28 cellular contexts compared by ENCODE assay signal in the genomic region with DNA sequence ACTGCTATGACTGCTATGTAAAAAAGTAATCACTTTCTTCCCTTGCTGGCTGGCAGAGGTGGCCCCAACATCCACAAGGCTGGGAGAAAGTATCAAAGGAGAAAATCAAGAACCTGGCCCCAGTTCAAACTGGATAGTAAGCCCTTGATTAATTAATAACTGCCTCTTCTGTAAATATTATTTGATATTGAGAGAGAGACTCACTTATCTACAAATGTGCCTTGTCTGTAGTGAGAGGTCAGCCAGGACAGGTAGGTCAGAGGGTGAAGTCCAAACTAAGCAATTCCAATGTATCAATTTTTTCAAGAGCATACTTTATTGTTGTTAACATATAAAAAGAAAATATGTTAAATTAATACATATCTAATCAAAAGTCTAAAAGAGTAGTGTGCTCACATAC. TPM values are rescaled to one million over a fixed set of nuclear protein-coding genes. Genes with fewer than 3 reads are reported as not detected.
DNase-seq lines count a peak whose midpoint lies in the region; ATAC-seq and TF ChIP-seq lines count a peak whose summit lies in the region.
"Had no signal": no experiment of that assay in that cellular context is flagged by ENCODE, and none has a peak within 500 bp of the region (broad histone marks: within the 10 kb centered on the region; RNA-seq: fewer than 3 reads in every experiment).

No MANE protein-coding gene starts in this region.

- no peak for TF ChIP-seq POLR2A in right lobe of liver (IDR thresholded peaks at IDR 0.05)

- H3K4me1 Mint-ChIP-seq in stimulated activated effector memory CD8-positive, alpha-beta T cell treated with anti-CD3 and anti-CD28 coated beads, Interleukin-12 subunit alpha, Interleukin-12 subunit beta, amount 100 ng/mL, for 72 hours: peaks cover 66% of the 10 kb centered on the region

- H3K27ac Mint-ChIP-seq in stimulated activated effector memory CD8-positive, alpha-beta T cell treated with anti-CD3 and anti-CD28 coated beads, Interleukin-12 subunit alpha, Interleukin-12 subunit beta, amount 100 ng/mL, for 72 hours: peak overlapping the region; percentile 24
- H3K27ac Mint-ChIP-seq: activated CD4-positive, alpha-beta T cell treated with anti-CD3 and anti-CD28 coated beads, Interleukin-2, amount 10 ng/mL, durations not matched to agents 7 days and 5 days; CD14-positive monocyte; effector memory CD8-positive, alpha-beta T cell; mesothelial cell of epicardium; natural killer cell; stimulated activated naive B cell treated with anti-CD40 and anti-IgM and Interleukin-4, amounts not matched to agents 10 μg/mL and 1 μg/mL and 100 μg/mL, for 72 hours had no signal

- ATAC-seq in right lobe of liver: peak; percentile 58 to 72 (median 65)
- ATAC-seq in stimulated activated effector memory CD8-positive, alpha-beta T cell treated with anti-CD3 and anti-CD28 coated beads, Interleukin-12 subunit alpha, Interleukin-12 subunit beta, amount 100 ng/mL, for 72 hours: no peak
- no peak for ATAC-seq in sciatic nerve
- ATAC-seq: effector memory CD8-positive, alpha-beta T cell; left lung; natural killer cell; stimulated activated naive B cell treated with anti-CD40 and anti-IgM and Interleukin-4, amounts not matched to agents 10 μg/mL and 1 μg/mL and 100 μg/mL, for 72 hours had no signal

- no peak overlapping the region for H3K4me3 Mint-ChIP-seq in stimulated activated effector memory CD8-positive, alpha-beta T cell treated with anti-CD3 and anti-CD28 coated beads, Interleukin-12 subunit alpha, Interleukin-12 subunit beta, amount 100 ng/mL, for 72 hours
- H3K4me3 Mint-ChIP-seq: activated CD4-positive, alpha-beta T cell treated with anti-CD3 and anti-CD28 coated beads, Interleukin-2, amount 10 ng/mL, durations not matched to agents 7 days and 5 days; CD14-positive monocyte; effector memory CD8-positive, alpha-beta T cell; mesothelial cell of epicardium; natural killer cell; stimulated activated naive B cell treated with anti-CD40 and anti-IgM and Interleukin-4, amounts not matched to agents 10 μg/mL and 1 μg/mL and 100 μg/mL, for 72 hours; T-helper 2 cell treated with Interferon-gamma antibody and Interleukin-4, amounts not matched to agents 5 μg/mL and 100 μg/mL, for 36 hours had no signal

- DNase-seq in HT-29 (ENCODE audit: low spot score): peak; percentile 30
- no peak for DNase-seq in right lobe of liver
- no peak for DNase-seq in stimulated activated effector memory CD8-positive, alpha-beta T cell treated with anti-CD3 and anti-CD28 coated beads, Interleukin-12 subunit alpha, Interleukin-12 subunit beta, amount 100 ng/mL, for 72 hours (ENCODE audit: low spot score in 2 of 2)
- DNase-seq in RKO (ENCODE audit: low spot score): no peak
- no peak for DNase-seq in SIG-M5 treated with dmso at 0.1 percent for 504 hours (lab: John Stamatoyannopoulos, UW; ENCODE audit: unreplicated experiment)
- no peak for DNase-seq in stimulated activated CD8-positive, alpha-beta memory T cell treated with anti-CD3 and anti-CD28 coated beads, Interleukin-4, amount 100 ng/mL, for 48 hours
- no peak for DNase-seq in sciatic nerve (ENCODE audit: low spot score)
- DNase-seq: activated CD4-positive, alpha-beta T cell treated with anti-CD3 and anti-CD28 coated beads, Interleukin-2, amount 10 ng/mL, durations not matched to agents 7 days and 5 days; activated naive CD4-positive, alpha-beta T cell treated with Interleukin-2 at 50 U/mL for 16 hours; activated T-cell treated with anti-CD3 and anti-CD28 coated beads, Interleukin-2, amount 50 U/mL, for 48 hours; adrenal gland; cortex of kidney; effector memory CD8-positive, alpha-beta T cell; foreskin melanocyte; hypothalamus; left lung; natural killer cell; NCI-H1417 treated with DMSO at 0.1 percent for 48 hours; NCI-H345; NCI-H774; retina; stimulated activated CD4-positive, alpha-beta T cell treated with anti-CD3 and anti-CD28 coated beads, Interleukin-4, amount 100 ng/mL, for 24 hours; stimulated activated naive B cell treated with anti-CD40 and anti-IgM and Interleukin-4, amounts not matched to agents 10 μg/mL and 1 μg/mL and 100 μg/mL, for 72 hours had no signal

- H3K36me3 Mint-ChIP-seq in stimulated activated effector memory CD8-positive, alpha-beta T cell treated with anti-CD3 and anti-CD28 coated beads, Interleukin-12 subunit alpha, Interleukin-12 subunit beta, amount 100 ng/mL, for 72 hours: peaks cover 8% of the 10 kb centered on the region
- H3K36me3 Mint-ChIP-seq: CD14-positive monocyte, mesothelial cell of epicardium, natural killer cell had no signal

- H3K27me3 ChIP-seq in right lobe of liver: no peaks in the 10 kb centered on the region
- H3K27me3 ChIP-seq: adrenal gland, left lung had no signal

- H3K9me3 ChIP-seq in right lobe of liver: no peaks in the 10 kb centered on the region
- H3K9me3 ChIP-seq: adrenal gland, left lung had no signal

- intact Hi-C loops in right lobe of liver (cut with DNase I) (no loop called here), sciatic nerve (cut with DNase I) (no loop called here)

- H3K27ac ChIP-seq in VCaP: peak overlapping the region; percentile 4; the same call in 1 of the 2 replicates
- peak overlapping the region; percentile 59 to 95 (median 91) for H3K27ac ChIP-seq in right lobe of liver
- H3K27ac ChIP-seq: KMS-11 had no signal

- TF ChIP-seq CTCF in VCaP (conservative IDR thresholded peaks at IDR 0.05) (no peak), right lobe of liver (IDR thresholded peaks at IDR 0.05) (no peak)

- peaks cover 6% of the 10 kb centered on the region for H3K9me3 Mint-ChIP-seq in stimulated activated effector memory CD8-positive, alpha-beta T cell treated with anti-CD3 and anti-CD28 coated beads, Interleukin-12 subunit alpha, Interleukin-12 subunit beta, amount 100 ng/mL, for 72 hours
- H3K9me3 Mint-ChIP-seq: CD14-positive monocyte; effector memory CD8-positive, alpha-beta T cell; mesothelial cell of epicardium; natural killer cell had no signal

- H3K36me3 ChIP-seq in right lobe of liver: no peaks in the 10 kb centered on the region
- H3K36me3 ChIP-seq: adrenal gland, left lung had no signal

- peaks cover 0 to 49% (median 9%) of the 10 kb centered on the region in 4 donors for H3K4me1 ChIP-seq in right lobe of liver

- no peak overlapping the region for H3K4me3 ChIP-seq in right lobe of liver
- H3K4me3 ChIP-seq: adrenal gland, left lung had no signal

RNA-seq across cellular contexts. Expression of a gene that starts 23.8 kb away (rescaled TPM):
- total RNA-seq in HT-29 (2014; rRNA removed; shearing (Covaris generic)): 23.6 and 25.8 TPM in 2 replicates
- total RNA-seq in right lobe of liver (10 to 100 TPM in 2 of 6 experiments, 1 to 10 TPM in 4; 7.2 to 16.7 (median 8.0) TPM), sciatic nerve (31.5 TPM)

Comparison
In these comparisons a context has a peak if more than half of its experiments do, and no peak if none do; other contexts are left out.
1. ATAC-seq: peak in right lobe of liver (4 of 4); none in stimulated activated effector memory CD8-positive, alpha-beta T cell treated with anti-CD3 and anti-CD28 coated beads, Interleukin-12 subunit alpha, Interleukin-12 subunit beta, amount 100 ng/mL, for 72 hours (single experiment) and sciatic nerve (single experiment).